Comparison of ENCODE assay signal across 1 cellular context in genomic region chr15:40338041-40338657, GRCh38.
TF ChIP-seq lines count a peak whose summit lies in the region.

No MANE protein-coding gene starts in this region.

TF ChIP-seq in K562, 482 proteins besides CTCF, POLR2A, EP300 and RAD21 (continued from another document):
- TF ChIP-seq TOE1 (IDR thresholded peaks at IDR 0.05; ENCODE audit: borderline replicate concordance) (no peak; the same call in 1 of the 2 replicates), TOE1 (CRISPR knock-in tag; IDR thresholded peaks at IDR 0.05; ENCODE audit: borderline replicate concordance, low read depth) (no peak), XRCC5 (IDR thresholded peaks at IDR 0.05; ENCODE audit: low read depth, low read length) (peak; percentile 60; the same call in 1 of the 2 replicates), TCF3 (CRISPR knock-in tag; IDR thresholded peaks at IDR 0.05) (0 out of 2 replicates have a peak, but pooled peaks have one; percentile 8), ZC3H4 (CRISPR knock-in tag; IDR thresholded peaks at IDR 0.05; ENCODE audit: borderline replicate concordance) (no peak), ZNF282 (CRISPR knock-in tag; IDR thresholded peaks at IDR 0.05) (no peak), ZBTB2 (IDR thresholded peaks at IDR 0.05) (peak; percentile 18; the same call in 1 of the 2 replicates), HMBOX1 (IDR thresholded peaks at IDR 0.05) (no peak), MXD1 (CRISPR knock-in tag; IDR thresholded peaks at IDR 0.05; ENCODE audit: borderline replicate concordance, poor library complexity, severe bottlenecking) (no peak), ZNF3 (CRISPR knock-in tag; IDR thresholded peaks at IDR 0.05) (no peak), ZNF699 (CRISPR knock-in tag; IDR thresholded peaks at IDR 0.05; ENCODE audit: insufficient replicate concordance) (no peak), ZNF124 (CRISPR knock-in tag; IDR thresholded peaks at IDR 0.05) (no peak), CC2D1A (IDR thresholded peaks at IDR 0.05) (peak; percentile 59; the same call in 1 of the 2 replicates), TCFL5 (CRISPR knock-in tag; conservative IDR thresholded peaks at IDR 0.05) (no peak), PHTF2 (CRISPR knock-in tag; IDR thresholded peaks at IDR 0.05) (no peak), MYNN (IDR thresholded peaks at IDR 0.05) (0 out of 2 replicates have a peak, but pooled peaks have one; percentile 39), MYNN (CRISPR knock-in tag; IDR thresholded peaks at IDR 0.05) (no peak), ZNF316 (IDR thresholded peaks at IDR 0.05) (peak; percentile 40), CTBP1 (IDR thresholded peaks at IDR 0.05; ENCODE audit: borderline replicate concordance) (peak; percentile 53), FOXP4 (CRISPR knock-in tag; IDR thresholded peaks at IDR 0.05; ENCODE audit: borderline replicate concordance) (no peak), SMARCA4 (IDR thresholded peaks at IDR 0.05) (no peak), SMC3 (conservative IDR thresholded peaks at IDR 0.05; ENCODE audit: insufficient read depth, low read depth, low read length) (peak; percentile 66), MYBL2 (IDR thresholded peaks at IDR 0.05; ENCODE audit: low read depth) (no peak), MYBL2 (CRISPR knock-in tag; IDR thresholded peaks at IDR 0.05; ENCODE audit: borderline replicate concordance) (no peak), PHB (CRISPR knock-in tag; IDR thresholded peaks at IDR 0.05) (no peak), FOXP1 (CRISPR knock-in tag; IDR thresholded peaks at IDR 0.05) (no peak), SREBF1 (IDR thresholded peaks at IDR 0.05; ENCODE audit: borderline replicate concordance, low read depth, low read length) (no peak), ZZZ3 (IDR thresholded peaks at IDR 0.05) (no peak), PHF20 (IDR thresholded peaks at IDR 0.05; ENCODE audit: partially characterized antibody) (no peak), CAMTA2 (CRISPR knock-in tag; conservative IDR thresholded peaks at IDR 0.05) (no peak)
TF ChIP-seq in K562: peak in this region for 25.
